Comparison of ENCODE assay signal across 1 cellular context in the genomic region with DNA sequence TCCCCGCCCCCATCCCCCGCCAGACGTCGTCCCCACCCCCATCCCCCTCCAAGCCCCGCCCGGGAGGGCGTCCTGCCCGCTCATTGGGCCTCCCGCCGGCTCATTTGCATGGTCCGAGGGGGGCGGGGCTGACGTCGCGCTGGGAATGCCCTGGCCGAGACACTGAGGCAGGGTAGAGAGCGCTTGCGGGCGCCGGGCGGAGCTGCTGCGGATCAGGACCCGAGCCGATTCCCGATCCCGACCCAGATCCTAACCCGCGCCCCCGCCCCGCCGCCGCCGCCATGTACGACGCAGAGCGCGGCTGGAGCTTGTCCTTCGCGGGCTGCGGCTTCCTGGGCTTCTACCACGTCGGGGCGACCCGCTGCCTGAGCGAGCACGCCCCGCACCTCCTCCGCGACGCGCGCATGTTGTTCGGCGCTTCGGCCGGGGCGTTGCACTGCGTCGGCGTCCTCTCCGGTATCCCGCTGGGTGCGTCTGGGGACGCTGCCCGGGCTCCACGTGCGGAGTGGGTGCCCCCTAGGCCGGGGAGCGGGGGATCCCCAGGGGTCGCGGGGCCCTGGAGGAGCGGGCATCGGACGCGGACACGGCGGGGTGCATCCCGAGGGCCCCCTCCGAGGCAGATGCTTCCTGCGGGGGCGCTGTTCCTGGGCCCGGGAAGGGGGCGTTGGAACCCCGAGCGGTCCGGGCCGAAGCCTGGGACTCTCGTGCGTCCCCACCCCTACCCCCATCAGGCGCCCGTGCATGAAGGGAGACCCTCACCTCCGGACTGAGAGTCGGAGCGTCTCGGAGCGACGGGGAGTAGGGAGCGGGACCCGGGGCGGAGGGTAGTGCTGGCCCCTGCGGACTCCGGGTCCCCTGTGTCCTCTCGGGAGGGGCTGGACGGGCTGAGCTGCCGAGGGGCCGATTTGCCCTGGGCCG.
TF ChIP-seq lines count a peak whose summit lies in the region.

A gene with protein sequence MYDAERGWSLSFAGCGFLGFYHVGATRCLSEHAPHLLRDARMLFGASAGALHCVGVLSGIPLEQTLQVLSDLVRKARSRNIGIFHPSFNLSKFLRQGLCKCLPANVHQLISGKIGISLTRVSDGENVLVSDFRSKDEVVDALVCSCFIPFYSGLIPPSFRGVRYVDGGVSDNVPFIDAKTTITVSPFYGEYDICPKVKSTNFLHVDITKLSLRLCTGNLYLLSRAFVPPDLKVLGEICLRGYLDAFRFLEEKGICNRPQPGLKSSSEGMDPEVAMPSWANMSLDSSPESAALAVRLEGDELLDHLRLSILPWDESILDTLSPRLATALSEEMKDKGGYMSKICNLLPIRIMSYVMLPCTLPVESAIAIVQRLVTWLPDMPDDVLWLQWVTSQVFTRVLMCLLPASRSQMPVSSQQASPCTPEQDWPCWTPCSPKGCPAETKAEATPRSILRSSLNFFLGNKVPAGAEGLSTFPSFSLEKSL (plus strand): TSS at position 175 of the 918 bp plus-strand sequence. CDS start 107 bp downstream, at position 282.

TF ChIP-seq in HEK293, 187 proteins besides CTCF, POLR2A, EP300 and RAD21 (continued from another document and continues in another):
- TF ChIP-seq, protein P1, sequence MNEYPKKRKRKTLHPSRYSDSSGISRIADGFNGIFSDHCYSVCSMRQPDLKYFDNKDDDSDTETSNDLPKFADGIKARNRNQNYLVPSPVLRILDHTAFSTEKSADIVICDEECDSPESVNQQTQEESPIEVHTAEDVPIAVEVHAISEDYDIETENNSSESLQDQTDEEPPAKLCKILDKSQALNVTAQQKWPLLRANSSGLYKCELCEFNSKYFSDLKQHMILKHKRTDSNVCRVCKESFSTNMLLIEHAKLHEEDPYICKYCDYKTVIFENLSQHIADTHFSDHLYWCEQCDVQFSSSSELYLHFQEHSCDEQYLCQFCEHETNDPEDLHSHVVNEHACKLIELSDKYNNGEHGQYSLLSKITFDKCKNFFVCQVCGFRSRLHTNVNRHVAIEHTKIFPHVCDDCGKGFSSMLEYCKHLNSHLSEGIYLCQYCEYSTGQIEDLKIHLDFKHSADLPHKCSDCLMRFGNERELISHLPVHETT (tag by site-specific recombination; IDR thresholded peaks at IDR 0.05) = no peak
- no peak for TF ChIP-seq ZNF138 (tag by site-specific recombination; IDR thresholded peaks at IDR 0.05; ENCODE audit: borderline replicate concordance)
- TF ChIP-seq, protein P2, sequence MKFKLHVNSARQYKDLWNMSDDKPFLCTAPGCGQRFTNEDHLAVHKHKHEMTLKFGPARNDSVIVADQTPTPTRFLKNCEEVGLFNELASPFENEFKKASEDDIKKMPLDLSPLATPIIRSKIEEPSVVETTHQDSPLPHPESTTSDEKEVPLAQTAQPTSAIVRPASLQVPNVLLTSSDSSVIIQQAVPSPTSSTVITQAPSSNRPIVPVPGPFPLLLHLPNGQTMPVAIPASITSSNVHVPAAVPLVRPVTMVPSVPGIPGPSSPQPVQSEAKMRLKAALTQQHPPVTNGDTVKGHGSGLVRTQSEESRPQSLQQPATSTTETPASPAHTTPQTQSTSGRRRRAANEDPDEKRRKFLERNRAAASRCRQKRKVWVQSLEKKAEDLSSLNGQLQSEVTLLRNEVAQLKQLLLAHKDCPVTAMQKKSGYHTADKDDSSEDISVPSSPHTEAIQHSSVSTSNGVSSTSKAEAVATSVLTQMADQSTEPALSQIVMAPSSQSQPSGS (tag by site-specific recombination; IDR thresholded peaks at IDR 0.05; ENCODE audit: low read depth) = no peak
- TF ChIP-seq, protein P3, sequence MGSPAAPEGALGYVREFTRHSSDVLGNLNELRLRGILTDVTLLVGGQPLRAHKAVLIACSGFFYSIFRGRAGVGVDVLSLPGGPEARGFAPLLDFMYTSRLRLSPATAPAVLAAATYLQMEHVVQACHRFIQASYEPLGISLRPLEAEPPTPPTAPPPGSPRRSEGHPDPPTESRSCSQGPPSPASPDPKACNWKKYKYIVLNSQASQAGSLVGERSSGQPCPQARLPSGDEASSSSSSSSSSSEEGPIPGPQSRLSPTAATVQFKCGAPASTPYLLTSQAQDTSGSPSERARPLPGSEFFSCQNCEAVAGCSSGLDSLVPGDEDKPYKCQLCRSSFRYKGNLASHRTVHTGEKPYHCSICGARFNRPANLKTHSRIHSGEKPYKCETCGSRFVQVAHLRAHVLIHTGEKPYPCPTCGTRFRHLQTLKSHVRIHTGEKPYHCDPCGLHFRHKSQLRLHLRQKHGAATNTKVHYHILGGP (tag by site-specific recombination; IDR thresholded peaks at IDR 0.05) = no peak
- no peak for TF ChIP-seq REPIN1 (tag by site-specific recombination; IDR thresholded peaks at IDR 0.05; ENCODE audit: low read depth)
- TF ChIP-seq ZNF610 (tag by site-specific recombination; IDR thresholded peaks at IDR 0.05; ENCODE audit: borderline replicate concordance) = 0 out of 2 replicates have a peak, but pooled peaks have one; percentile 43
- no peak for TF ChIP-seq ZNF175 (tag by site-specific recombination; IDR thresholded peaks at IDR 0.05)
- TF ChIP-seq KLF1 (tag by site-specific recombination; IDR thresholded peaks at IDR 0.05) = 0 out of 2 replicates have a peak, but pooled peaks have one; percentile 31
- TF ChIP-seq KLF10 (tag by site-specific recombination; IDR thresholded peaks at IDR 0.05) = no peak
- TF ChIP-seq ZNF664 (tag by site-specific recombination; IDR thresholded peaks at IDR 0.05) = no peak
- TF ChIP-seq ZNF155 (tag by site-specific recombination; IDR thresholded peaks at IDR 0.05) = no peak
- TF ChIP-seq, protein P4, sequence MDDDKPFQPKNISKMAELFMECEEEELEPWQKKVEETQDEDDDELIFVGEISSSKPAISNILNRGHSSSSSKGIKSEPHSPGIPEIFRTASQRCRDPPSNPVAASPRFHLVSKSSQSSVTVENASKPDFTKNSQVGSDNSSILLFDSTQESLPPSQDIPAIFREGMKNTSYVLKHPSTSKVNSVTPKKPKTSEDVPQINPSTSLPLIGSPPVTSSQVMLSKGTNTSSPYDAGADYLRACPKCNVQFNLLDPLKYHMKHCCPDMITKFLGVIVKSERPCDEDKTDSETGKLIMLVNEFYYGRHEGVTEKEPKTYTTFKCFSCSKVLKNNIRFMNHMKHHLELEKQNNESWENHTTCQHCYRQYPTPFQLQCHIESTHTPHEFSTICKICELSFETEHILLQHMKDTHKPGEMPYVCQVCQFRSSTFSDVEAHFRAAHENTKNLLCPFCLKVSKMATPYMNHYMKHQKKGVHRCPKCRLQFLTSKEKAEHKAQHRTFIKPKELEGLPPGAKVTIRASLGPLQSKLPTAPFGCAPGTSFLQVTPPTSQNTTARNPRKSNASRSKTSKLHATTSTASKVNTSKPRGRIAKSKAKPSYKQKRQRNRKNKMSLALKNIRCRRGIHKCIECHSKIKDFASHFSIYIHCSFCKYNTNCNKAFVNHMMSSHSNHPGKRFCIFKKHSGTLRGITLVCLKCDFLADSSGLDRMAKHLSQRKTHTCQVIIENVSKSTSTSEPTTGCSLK (tag by site-specific recombination; IDR thresholded peaks at IDR 0.05) = no peak
- no peak for TF ChIP-seq ZNF211 (tag by site-specific recombination; IDR thresholded peaks at IDR 0.05; ENCODE audit: low read depth)
- TF ChIP-seq ZNF600 (tag by site-specific recombination; IDR thresholded peaks at IDR 0.05) = peak; percentile 97
- no peak for TF ChIP-seq PRDM1 (tag by site-specific recombination; IDR thresholded peaks at IDR 0.05)
- TF ChIP-seq FEZF1 (tag by site-specific recombination; IDR thresholded peaks at IDR 0.05) = no peak
- TF ChIP-seq GLI4 (tag by site-specific recombination; IDR thresholded peaks at IDR 0.05) = no peak
- TF ChIP-seq ZNF629 (tag by site-specific recombination; IDR thresholded peaks at IDR 0.05) = peak; percentile 64
- TF ChIP-seq ZNF701 (tag by site-specific recombination; IDR thresholded peaks at IDR 0.05) = no peak
- TF ChIP-seq ZNF223 (tag by site-specific recombination; IDR thresholded peaks at IDR 0.05) = no peak
- no peak for TF ChIP-seq ZNF660 (tag by site-specific recombination; IDR thresholded peaks at IDR 0.05)
- TF ChIP-seq ZNF16 (tag by site-specific recombination; IDR thresholded peaks at IDR 0.05; ENCODE audit: low read depth) = no peak
- TF ChIP-seq BCL11A (tag by site-specific recombination; IDR thresholded peaks at IDR 0.05; ENCODE audit: low read depth) = no peak
- TF ChIP-seq ZNF514 (tag by site-specific recombination; IDR thresholded peaks at IDR 0.05) = no peak
- no peak for TF ChIP-seq ZNF202 (tag by site-specific recombination; IDR thresholded peaks at IDR 0.05; ENCODE audit: borderline replicate concordance)
- no peak for TF ChIP-seq ZNF555 (tag by site-specific recombination; conservative IDR thresholded peaks at IDR 0.05)
- TF ChIP-seq, protein P5, sequence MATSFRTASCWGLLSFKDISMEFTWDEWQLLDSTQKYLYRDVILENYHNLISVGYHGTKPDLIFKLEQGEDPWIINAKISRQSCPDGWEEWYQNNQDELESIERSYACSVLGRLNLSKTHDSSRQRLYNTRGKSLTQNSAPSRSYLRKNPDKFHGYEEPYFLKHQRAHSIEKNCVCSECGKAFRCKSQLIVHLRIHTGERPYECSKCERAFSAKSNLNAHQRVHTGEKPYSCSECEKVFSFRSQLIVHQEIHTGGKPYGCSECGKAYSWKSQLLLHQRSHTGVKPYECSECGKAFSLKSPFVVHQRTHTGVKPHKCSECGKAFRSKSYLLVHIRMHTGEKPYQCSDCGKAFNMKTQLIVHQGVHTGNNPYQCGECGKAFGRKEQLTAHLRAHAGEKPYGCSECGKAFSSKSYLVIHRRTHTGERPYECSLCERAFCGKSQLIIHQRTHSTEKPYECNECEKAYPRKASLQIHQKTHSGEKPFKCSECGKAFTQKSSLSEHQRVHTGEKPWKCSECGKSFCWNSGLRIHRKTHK (tag by site-specific recombination; IDR thresholded peaks at IDR 0.05) = no peak
- no peak for TF ChIP-seq ZNF626 (tag by site-specific recombination; IDR thresholded peaks at IDR 0.05)
- no peak for TF ChIP-seq ZNF302 (tag by site-specific recombination; IDR thresholded peaks at IDR 0.05; ENCODE audit: low read depth)
- TF ChIP-seq SP2 (tag by site-specific recombination; IDR thresholded peaks at IDR 0.05) = peak; percentile 54; the same call in 1 of the 2 replicates
- TF ChIP-seq, protein P6, sequence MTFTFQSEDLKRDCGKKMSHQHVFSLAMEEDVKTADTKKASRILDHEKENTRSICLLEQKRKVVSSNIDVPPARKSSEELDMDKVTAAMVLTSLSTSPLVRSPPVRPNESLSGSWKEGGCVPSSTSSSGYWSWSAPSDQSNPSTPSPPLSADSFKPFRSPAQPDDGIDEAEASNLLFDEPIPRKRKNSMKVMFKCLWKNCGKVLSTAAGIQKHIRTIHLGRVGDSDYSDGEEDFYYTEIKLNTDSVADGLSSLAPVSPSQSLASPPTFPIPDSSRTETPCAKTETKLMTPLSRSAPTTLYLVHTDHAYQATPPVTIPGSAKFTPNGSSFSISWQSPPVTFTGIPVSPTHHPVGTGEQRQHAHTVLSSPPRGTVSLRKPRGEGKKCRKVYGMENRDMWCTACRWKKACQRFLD (tag by site-specific recombination; IDR thresholded peaks at IDR 0.05) = no peak
- TF ChIP-seq, protein P7, sequence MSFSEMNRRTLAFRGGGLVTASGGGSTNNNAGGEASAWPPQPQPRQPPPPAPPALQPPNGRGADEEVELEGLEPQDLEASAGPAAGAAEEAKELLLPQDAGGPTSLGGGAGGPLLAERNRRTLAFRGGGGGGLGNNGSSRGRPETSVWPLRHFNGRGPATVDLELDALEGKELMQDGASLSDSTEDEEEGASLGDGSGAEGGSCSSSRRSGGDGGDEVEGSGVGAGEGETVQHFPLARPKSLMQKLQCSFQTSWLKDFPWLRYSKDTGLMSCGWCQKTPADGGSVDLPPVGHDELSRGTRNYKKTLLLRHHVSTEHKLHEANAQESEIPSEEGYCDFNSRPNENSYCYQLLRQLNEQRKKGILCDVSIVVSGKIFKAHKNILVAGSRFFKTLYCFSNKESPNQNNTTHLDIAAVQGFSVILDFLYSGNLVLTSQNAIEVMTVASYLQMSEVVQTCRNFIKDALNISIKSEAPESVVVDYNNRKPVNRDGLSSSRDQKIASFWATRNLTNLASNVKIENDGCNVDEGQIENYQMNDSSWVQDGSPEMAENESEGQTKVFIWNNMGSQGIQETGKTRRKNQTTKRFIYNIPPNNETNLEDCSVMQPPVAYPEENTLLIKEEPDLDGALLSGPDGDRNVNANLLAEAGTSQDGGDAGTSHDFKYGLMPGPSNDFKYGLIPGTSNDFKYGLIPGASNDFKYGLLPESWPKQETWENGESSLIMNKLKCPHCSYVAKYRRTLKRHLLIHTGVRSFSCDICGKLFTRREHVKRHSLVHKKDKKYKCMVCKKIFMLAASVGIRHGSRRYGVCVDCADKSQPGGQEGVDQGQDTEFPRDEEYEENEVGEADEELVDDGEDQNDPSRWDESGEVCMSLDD (tag by site-specific recombination; IDR thresholded peaks at IDR 0.05) = peak; percentile 78
- TF ChIP-seq ZBTB17 (tag by site-specific recombination; IDR thresholded peaks at IDR 0.05) = peak; percentile 91
- no peak for TF ChIP-seq ZNF530 (tag by site-specific recombination; IDR thresholded peaks at IDR 0.05; ENCODE audit: low read depth)
- peak; percentile 31; the same call in 1 of the 2 replicates for TF ChIP-seq ZFP37 (tag by site-specific recombination; IDR thresholded peaks at IDR 0.05)
- TF ChIP-seq ZNF529 (tag by site-specific recombination; IDR thresholded peaks at IDR 0.05; ENCODE audit: insufficient replicate concordance) = no peak
- TF ChIP-seq ZNF416 (tag by site-specific recombination; IDR thresholded peaks at IDR 0.05) = no peak
- TF ChIP-seq ZNF24 (tag by site-specific recombination; IDR thresholded peaks at IDR 0.05) = peak; percentile 46; the same call in 1 of the 2 replicates
- TF ChIP-seq ZNF433 (tag by site-specific recombination; IDR thresholded peaks at IDR 0.05; ENCODE audit: low read depth) = no peak
- TF ChIP-seq SETDB1 (IDR thresholded peaks at IDR 0.05; ENCODE audit: insufficient read length, low read length) = no peak
- TF ChIP-seq IKZF3 (tag by site-specific recombination; IDR thresholded peaks at IDR 0.05) = no peak
- TF ChIP-seq, protein P8, sequence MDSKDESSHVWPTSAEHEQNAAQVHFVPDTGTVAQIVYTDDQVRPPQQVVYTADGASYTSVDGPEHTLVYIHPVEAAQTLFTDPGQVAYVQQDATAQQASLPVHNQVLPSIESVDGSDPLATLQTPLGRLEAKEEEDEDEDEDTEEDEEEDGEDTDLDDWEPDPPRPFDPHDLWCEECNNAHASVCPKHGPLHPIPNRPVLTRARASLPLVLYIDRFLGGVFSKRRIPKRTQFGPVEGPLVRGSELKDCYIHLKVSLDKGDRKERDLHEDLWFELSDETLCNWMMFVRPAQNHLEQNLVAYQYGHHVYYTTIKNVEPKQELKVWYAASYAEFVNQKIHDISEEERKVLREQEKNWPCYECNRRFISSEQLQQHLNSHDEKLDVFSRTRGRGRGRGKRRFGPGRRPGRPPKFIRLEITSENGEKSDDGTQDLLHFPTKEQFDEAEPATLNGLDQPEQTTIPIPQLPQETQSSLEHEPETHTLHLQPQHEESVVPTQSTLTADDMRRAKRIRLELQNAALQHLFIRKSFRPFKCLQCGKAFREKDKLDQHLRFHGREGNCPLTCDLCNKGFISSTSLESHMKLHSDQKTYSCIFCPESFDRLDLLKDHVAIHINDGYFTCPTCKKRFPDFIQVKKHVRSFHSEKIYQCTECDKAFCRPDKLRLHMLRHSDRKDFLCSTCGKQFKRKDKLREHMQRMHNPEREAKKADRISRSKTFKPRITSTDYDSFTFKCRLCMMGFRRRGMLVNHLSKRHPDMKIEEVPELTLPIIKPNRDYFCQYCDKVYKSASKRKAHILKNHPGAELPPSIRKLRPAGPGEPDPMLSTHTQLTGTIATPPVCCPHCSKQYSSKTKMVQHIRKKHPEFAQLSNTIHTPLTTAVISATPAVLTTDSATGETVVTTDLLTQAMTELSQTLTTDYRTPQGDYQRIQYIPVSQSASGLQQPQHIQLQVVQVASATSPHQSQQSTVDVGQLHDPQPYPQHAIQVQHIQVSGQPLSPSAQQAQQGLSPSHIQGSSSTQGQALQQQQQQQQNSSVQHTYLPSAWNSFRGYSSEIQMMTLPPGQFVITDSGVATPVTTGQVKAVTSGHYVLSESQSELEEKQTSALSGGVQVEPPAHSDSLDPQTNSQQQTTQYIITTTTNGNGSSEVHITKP (tag by site-specific recombination; IDR thresholded peaks at IDR 0.05) = no peak
- TF ChIP-seq ZNF596 (tag by site-specific recombination; IDR thresholded peaks at IDR 0.05) = 0 out of 2 replicates have a peak, but pooled peaks have one; percentile 32
